ENCODE assay signal across 9 cellular contexts in genomic region chr2:19987936-19988335, GRCh38. TPM values are rescaled to one million over a fixed set of nuclear protein-coding genes. Genes with fewer than 3 reads are reported as not detected.
A peak's percentile ranks its signal among the peaks of the same experiment; 100 is the strongest.
DNase-seq lines count a peak whose midpoint lies in the region; ATAC-seq and TF ChIP-seq lines count a peak whose summit lies in the region.
"Had no signal": no experiment of that assay in that cellular context is flagged by ENCODE, and none has a peak within 500 bp of the region (broad histone marks: within the 10 kb centered on the region; RNA-seq: fewer than 3 reads in every experiment).

No MANE protein-coding gene starts in this region.

- no peak overlapping the region for H3K4me3 ChIP-seq in GM12864 (ENCODE audit: low read depth, low read length)

- H3K4me3 Mint-ChIP-seq in WTC11: peak overlapping the region; percentile 92

- peaks cover 14% of the 10 kb centered on the region for H3K36me3 Mint-ChIP-seq in WTC11

- CTCF ChIA-PET in WTC11 (lab: Charles Lee): interaction anchor here (1.5 to 3.6 kb wide), 2 partner anchors 28 to 32 kb away, joined by 7 to 25 read pairs; no protein-coding TSS in a partner anchor

- ATAC-seq in GM21360 (IDR thresholded peaks at IDR 0.05; ENCODE audit: unreplicated experiment): peak; percentile 66
- ATAC-seq in HG03108 (IDR thresholded peaks at IDR 0.05; ENCODE audit: unreplicated experiment): peak; percentile 77
- ATAC-seq in WTC11: no peak

- no peak for TF ChIP-seq CTCF in GM12864 (IDR thresholded peaks at IDR 0.05; ENCODE audit: low read depth, low read length, missing control alignments)
- TF ChIP-seq CTCF in WTC11 (IDR thresholded peaks at IDR 0.05): no peak

- no peak overlapping the region for H3K27ac Mint-ChIP-seq in WTC11

- DNase-seq in GM12864 (ENCODE audit: low read depth): peak; percentile 26
- DNase-seq in WTC11 (ENCODE audit: low spot score): no peak
- no peak for DNase-seq in NCI-H345 (lab: John Stamatoyannopoulos, UW)
- no peak for DNase-seq in NCI-H1930 (lab: John Stamatoyannopoulos, UW)
- DNase-seq in activated CD4-positive, CD25-positive, alpha-beta regulatory T cell treated with anti-CD3 and anti-CD28 coated beads, Interleukin-2, amount 50 U/mL, for 72 hours: no peak
- no peak for DNase-seq in occipital lobe (lab: John Stamatoyannopoulos, UW)
- DNase-seq: Caco-2 had no signal

- peaks cover 26% of the 10 kb centered on the region for H3K4me1 Mint-ChIP-seq in WTC11

- H3K27me3 Mint-ChIP-seq in WTC11 (ENCODE audit: low read depth): no peaks in the 10 kb centered on the region; the same call in 1 of the 2 replicates

- peaks cover 3% of the 10 kb centered on the region; the same call in 1 of the 2 replicates for H3K9me3 Mint-ChIP-seq in WTC11

- POLR2A ChIA-PET in WTC11 (lab: Charles Lee): interaction anchor here (2.8 kb wide), 1 partner anchor 64 kb away, joined by 14 read pairs; the partner anchor contains the start of gene LAPTM4A

TF ChIP-seq in WTC11, 78 proteins besides CTCF, POLR2A, EP300 and RAD21:
- no peak for TF ChIP-seq EMX1 (CRISPR knock-in tag; IDR thresholded peaks at IDR 0.05)
- TF ChIP-seq ZNF416 (CRISPR knock-in tag; IDR thresholded peaks at IDR 0.05): no peak
- TF ChIP-seq NR2C2 (CRISPR knock-in tag; IDR thresholded peaks at IDR 0.05): no peak
- TF ChIP-seq OVOL2 (CRISPR knock-in tag; IDR thresholded peaks at IDR 0.05; ENCODE audit: borderline replicate concordance): no peak
- TF ChIP-seq CREB1 (CRISPR knock-in tag; IDR thresholded peaks at IDR 0.05): no peak
- no peak for TF ChIP-seq CDX4 (CRISPR knock-in tag; IDR thresholded peaks at IDR 0.05; ENCODE audit: borderline replicate concordance)
- TF ChIP-seq FOXK1 (CRISPR knock-in tag; IDR thresholded peaks at IDR 0.05): no peak
- TF ChIP-seq FOXP1 (CRISPR knock-in tag; IDR thresholded peaks at IDR 0.05; ENCODE audit: borderline replicate concordance): no peak
- no peak for TF ChIP-seq MXD4 (CRISPR knock-in tag; IDR thresholded peaks at IDR 0.05; ENCODE audit: borderline replicate concordance)
- TF ChIP-seq ERG (CRISPR knock-in tag; IDR thresholded peaks at IDR 0.05): no peak
- TF ChIP-seq ATF6 (CRISPR knock-in tag; IDR thresholded peaks at IDR 0.05): no peak
- TF ChIP-seq ATF1 (CRISPR knock-in tag; IDR thresholded peaks at IDR 0.05): no peak
- TF ChIP-seq GABPB1 (CRISPR knock-in tag; IDR thresholded peaks at IDR 0.05): no peak
- TF ChIP-seq USF1 (CRISPR knock-in tag; IDR thresholded peaks at IDR 0.05): no peak
- no peak for TF ChIP-seq E2F1 (CRISPR knock-in tag; IDR thresholded peaks at IDR 0.05)
- TF ChIP-seq ZBTB43 (CRISPR knock-in tag; IDR thresholded peaks at IDR 0.05): no peak

RNA-seq across cellular contexts. Expression of gene WDR35, which starts 2.0 kb away (rescaled TPM):
- total RNA-seq in WTC11 (2021): 15.4 to 16.5 TPM (median 15.5 TPM) in 3 replicates
- 26.5 TPM for total RNA-seq in occipital lobe

RNA-seq across cellular contexts. Expression of gene MATN3, which starts 24.5 kb away (rescaled TPM):
- total RNA-seq in WTC11 (2021) (6.3 to 9.1 TPM (median 8.6 TPM) in 3 replicates), occipital lobe (1.1 TPM)
